ENCODE assay signal across 18 cellular contexts in genomic region chr11:65086809-65087208, GRCh38. TPM values are rescaled to one million over a fixed set of nuclear protein-coding genes. Genes with fewer than 3 reads are reported as not detected.
"Had no signal": no experiment of that assay in that cellular context is flagged by ENCODE, and none has a peak within 500 bp of the region (broad histone marks: within the 10 kb centered on the region; RNA-seq: fewer than 3 reads in every experiment).

No MANE protein-coding gene starts in this region.

- H3K4me3 ChIP-seq: dorsolateral prefrontal cortex, gastrocnemius medialis, lower lobe of right lung, sigmoid colon, thoracic aorta, tibial nerve, upper lobe of left lung had no signal

- H3K9ac ChIP-seq: parathyroid adenoma had no signal

- H3K27me3 Mint-ChIP-seq: progenitor cell of endocrine pancreas; stimulated activated naive B cell treated with anti-CD40 and anti-IgM and Interleukin-4, amounts not matched to agents 10 μg/mL and 1 μg/mL and 100 μg/mL, for 72 hours; stimulated activated naive CD8-positive, alpha-beta T cell treated with anti-CD3 and anti-CD28 coated beads, Interleukin-15, Interleukin-2, amounts not matched to agents 100 ng/mL and 50 ng/mL, for 24 hours had no signal

- H3K27ac ChIP-seq: dorsolateral prefrontal cortex, gastrocnemius medialis, lower lobe of right lung, parathyroid adenoma, sigmoid colon, thoracic aorta, tibial nerve, upper lobe of left lung had no signal

- DNase-seq: dorsolateral prefrontal cortex; effector CD4-positive, alpha-beta T cell; gastrocnemius medialis; head of caudate nucleus; left ventricle myocardium superior; lower lobe of right lung; naive thymus-derived CD8-positive, alpha-beta T cell; stimulated activated CD4-positive, alpha-beta T cell treated with anti-CD3 and anti-CD28 coated beads, Interleukin-4, amount 100 ng/mL, for 4 hours; stimulated activated naive B cell treated with anti-CD40 and anti-IgM and Interleukin-4, amounts not matched to agents 10 μg/mL and 1 μg/mL and 100 μg/mL, for 72 hours had no signal

- H3K27me3 ChIP-seq: dorsolateral prefrontal cortex, gastrocnemius medialis, sigmoid colon, tibial nerve, upper lobe of left lung had no signal

- H3K79me2 ChIP-seq: parathyroid adenoma had no signal

- H3K4me3 Mint-ChIP-seq: stimulated activated naive B cell treated with anti-CD40 and anti-IgM and Interleukin-4, amounts not matched to agents 10 μg/mL and 1 μg/mL and 100 μg/mL, for 72 hours; stimulated activated naive CD8-positive, alpha-beta T cell treated with anti-CD3 and anti-CD28 coated beads, Interleukin-15, Interleukin-2, amounts not matched to agents 100 ng/mL and 50 ng/mL, for 24 hours had no signal

- H3K9me3 Mint-ChIP-seq: naive thymus-derived CD8-positive, alpha-beta T cell; stimulated activated naive B cell treated with anti-CD40 and anti-IgM and Interleukin-4, amounts not matched to agents 10 μg/mL and 1 μg/mL and 100 μg/mL, for 72 hours; stimulated activated naive CD8-positive, alpha-beta T cell treated with anti-CD3 and anti-CD28 coated beads, Interleukin-15, Interleukin-2, amounts not matched to agents 100 ng/mL and 50 ng/mL, for 24 hours had no signal

- H3K27ac Mint-ChIP-seq: progenitor cell of endocrine pancreas; stimulated activated naive B cell treated with anti-CD40 and anti-IgM and Interleukin-4, amounts not matched to agents 10 μg/mL and 1 μg/mL and 100 μg/mL, for 72 hours; stimulated activated naive CD8-positive, alpha-beta T cell treated with anti-CD3 and anti-CD28 coated beads, Interleukin-15, Interleukin-2, amounts not matched to agents 100 ng/mL and 50 ng/mL, for 24 hours had no signal

- ATAC-seq: gastrocnemius medialis; left ventricle myocardium superior; lower lobe of right lung; naive thymus-derived CD8-positive, alpha-beta T cell; stimulated activated naive B cell treated with anti-CD40 and anti-IgM and Interleukin-4, amounts not matched to agents 10 μg/mL and 1 μg/mL and 100 μg/mL, for 72 hours had no signal

- H2AFZ ChIP-seq: parathyroid adenoma had no signal

- H3K9me3 ChIP-seq: gastrocnemius medialis, lower lobe of right lung, sigmoid colon, thoracic aorta, tibial nerve, upper lobe of left lung had no signal

RNA-seq across cellular contexts. Expression of gene NAALADL1, which starts 28.5 kb away (rescaled TPM):
- total RNA-seq: myocyte had no signal
- polyA plus RNA-seq: neural cell had no signal
